ENCODE assay signal across 9 cellular contexts in genomic region chr12:11033959-11034358, GRCh38. TPM values are rescaled to one million over a fixed set of nuclear protein-coding genes. Genes with fewer than 3 reads are reported as not detected.
A peak's percentile ranks its signal among the peaks of the same experiment; 100 is the strongest.
DNase-seq lines count a peak whose midpoint lies in the region; ATAC-seq, FAIRE-seq and TF ChIP-seq lines count a peak whose summit lies in the region.
"Not testable (repeated sequence)": the region's sequence is repeated elsewhere in the genome, so short reads cannot be mapped to it uniquely, and the experiment has no call there.
"Had no signal": no experiment of that assay in that cellular context is flagged by ENCODE, and none has a peak within 500 bp of the region (broad histone marks: within the 10 kb centered on the region; RNA-seq: fewer than 3 reads in every experiment).

No MANE protein-coding gene starts in this region.

- FAIRE-seq in GM12878 (lab: Jason Lieb, UNC), result not testable (repeated sequence)

- CTCF ChIA-PET in GM12878 (lab: Yijun Ruan, JAX), result not testable (repeated sequence)

- H3K9me3 Mint-ChIP-seq in stimulated activated naive CD8-positive, alpha-beta T cell treated with anti-CD3 and anti-CD28 coated beads, Interleukin-15, amount 100 ng/mL, for 72 hours, result not testable (repeated sequence)

- POLR2A ChIA-PET in GM12878 (lab: Charles Lee), result not testable (repeated sequence)

- SMC1A ChIA-PET in GM12878 (lab: Charles Lee; ENCODE audit: uncharacterized antibody, unreplicated experiment), result not testable (repeated sequence)

- H3K4me1 Mint-ChIP-seq in stimulated activated naive CD8-positive, alpha-beta T cell treated with anti-CD3 and anti-CD28 coated beads, Interleukin-15, amount 100 ng/mL, for 72 hours, result not testable (repeated sequence)

- H3K4me2 ChIP-seq in GM12878 (ENCODE audit: control insufficient read depth, insufficient read depth), result not testable (repeated sequence)

- H3K9ac ChIP-seq in GM12878 (ENCODE audit: control insufficient read depth, insufficient read depth, low read length), result not testable (repeated sequence)

- not testable (repeated sequence) for H3K4me1 ChIP-seq in GM12878 (ENCODE audit: control insufficient read depth, insufficient read depth, low read length)

- not testable (repeated sequence) for DNase-seq in GM12878 (ENCODE audit: low read depth, low spot score); stimulated activated naive CD8-positive, alpha-beta T cell treated with anti-CD3 and anti-CD28 coated beads, Interleukin-15, amount 100 ng/mL, for 72 hours

- not testable (repeated sequence) for H3K36me3 ChIP-seq in GM12878 (ENCODE audit: control insufficient read depth in 2 of 2, insufficient read depth in 2 of 2, low read length in 1 of 2)

- H3K27me3 Mint-ChIP-seq in stimulated activated naive CD8-positive, alpha-beta T cell treated with anti-CD3 and anti-CD28 coated beads, Interleukin-15, amount 100 ng/mL, for 72 hours, result not testable (repeated sequence)

- not testable (repeated sequence) for H4K20me1 ChIP-seq in GM12878 (ENCODE audit: control insufficient read depth, insufficient read depth)

- intact Hi-C loops in GM12878 (cut with micrococcal nuclease; ENCODE audit: unreplicated experiment), result not testable (repeated sequence)

- TF ChIP-seq EP300 in GM12878 (IDR thresholded peaks at IDR 0.05; ENCODE audit: borderline replicate concordance in 1 of 2, control insufficient read depth in 1 of 2, low read depth in 2 of 2, low read length in 2 of 2), result not testable (repeated sequence)

- WGBS in GM12878 (ENCODE audit: insufficient coverage, insufficient replicate concordance, low lambda C conversion rate, missing lambda C conversion rate), result 100% methylated on average over 1 of the region's 3 CpGs

- H3K4me3 Mint-ChIP-seq in stimulated activated naive CD8-positive, alpha-beta T cell treated with anti-CD3 and anti-CD28 coated beads, Interleukin-15, amount 100 ng/mL, for 72 hours, result not testable (repeated sequence)

- not testable (repeated sequence) for H2AFZ ChIP-seq in GM12878 (ENCODE audit: control insufficient read depth, low read depth, low read length)

- H3K27me3 ChIP-seq in GM12878 (replicated peaks in 1 of 2; ENCODE audit: control insufficient read depth in 2 of 2, insufficient read depth in 2 of 2, low read length in 1 of 2), result not testable (repeated sequence)

- BruUV-seq in GM12878 (replicated peaks; lab: Mats Ljungman, UMichigan), result not testable (repeated sequence)

- not testable (repeated sequence) for H3K27ac Mint-ChIP-seq in stimulated activated naive CD8-positive, alpha-beta T cell treated with anti-CD3 and anti-CD28 coated beads, Interleukin-15, amount 100 ng/mL, for 72 hours

- not testable (repeated sequence) for H3K79me2 ChIP-seq in GM12878 (ENCODE audit: control insufficient read depth, insufficient read depth, low read length)

- peak; percentile 79 for ATAC-seq in GM18508 (IDR thresholded peaks at IDR 0.05; ENCODE audit: insufficient read depth, unreplicated experiment)
- peak; percentile 72 for ATAC-seq in GM21737 (IDR thresholded peaks at IDR 0.05; ENCODE audit: unreplicated experiment)
- peak; percentile 51 for ATAC-seq in HG02973 (IDR thresholded peaks at IDR 0.05; ENCODE audit: unreplicated experiment)
- ATAC-seq in HG03354 (IDR thresholded peaks at IDR 0.05; ENCODE audit: poor library complexity, severe bottlenecking, unreplicated experiment), result peak; percentile 68
- ATAC-seq in activated CD4-positive, CD25-positive, alpha-beta regulatory T cell treated with anti-CD3 and anti-CD28 coated beads, Interleukin-2, amount 50 U/mL, for 24 hours, result peak; percentile 41 to 60
- ATAC-seq in GM12878, result peak; percentile 56
- peak; percentile 63 for ATAC-seq in stimulated activated naive CD8-positive, alpha-beta T cell treated with anti-CD3 and anti-CD28 coated beads, Interleukin-15, amount 100 ng/mL, for 72 hours

- TF ChIP-seq CTCF in GM12878 (IDR thresholded peaks at IDR 0.05 in 2 of 3, conservative IDR thresholded peaks at IDR 0.05 in 1 of 3; ENCODE audit: control insufficient read depth in 2 of 3, extremely low read depth in 1 of 3, insufficient read depth in 1 of 3, low read depth in 3 of 3, low read length in 3 of 3), result not testable (repeated sequence)

- in situ Hi-C loops in GM12878 (cut with MboI), result not testable (repeated sequence)

- not testable (repeated sequence) for TF ChIP-seq POLR2A in GM12878 (IDR thresholded peaks at IDR 0.05; ENCODE audit: low read depth, low read length)

- not testable (repeated sequence) for H3K27ac ChIP-seq in GM12878 (ENCODE audit: control insufficient read depth, insufficient read depth)

- not testable (repeated sequence) for TF ChIP-seq RAD21 in GM12878 (IDR thresholded peaks at IDR 0.05; ENCODE audit: insufficient read depth, low read depth, low read length)

- not testable (repeated sequence) for H3K9me3 ChIP-seq in GM12878 (replicated peaks; ENCODE audit: control insufficient read depth, insufficient read depth, low read length)

- H3K4me3 ChIP-seq in GM12878, result not testable (repeated sequence)

- RAD21 ChIA-PET in GM12878 (lab: Charles Lee; ENCODE audit: unreplicated experiment), result not testable (repeated sequence)

RNA-seq across cellular contexts. Expression of gene TAS2R31, which starts 2.8 kb away (rescaled TPM):
- 125 and 128 TPM in 2 replicates for total RNA-seq in GM12878 (2013; cell fraction: nucleolus; rRNA removed)
- total RNA-seq in GM12878 (2014; rRNA removed) (3.4 and 6.2 TPM in 2 replicates), GM12878 (2014; rRNA removed; fragmentation: Illumina TruSeq; extraction: Trizol) (4.9 and 6.9 TPM in 2 replicates), GM12878 (2021) (2.7 and 2.9 TPM in 2 replicates)
- not detected for polyA plus RNA-seq in GM12878 (2011; ENCODE audit: low read depth)
- polyA plus RNA-seq in GM12878 (2011; rRNA removed) (1.2 and 2.7 TPM in 2 replicates), GM12878 (2014; fragmentation: Illumina TruSeq; extraction: Trizol) (0.84 TPM in 1 of 2 replicates, not detected in the other), GM12878 (2014; fragmentation: Nextera tagmentation; extraction: Ambion mirVana) (under 1 TPM; 0.09 to 0.71 TPM), GM12878 (2014; rRNA removed) (0.40 and 0.46 TPM in 2 replicates), GM12878 (2016; fragmentation: Nextera tagmentation; extraction: Ambion mirVana) (under 1 TPM; 0.33 to 0.68 TPM)
- 0.25 and 0.30 TPM in 2 replicates for polyA plus RNA-seq in GM12878 (2011; cell fraction: cytosol; rRNA removed)
- polyA plus RNA-seq in GM12878 (2011; cell fraction: nucleus; rRNA removed), result 3.6 and 4.1 TPM in 2 replicates
- 0.26 and 0.67 TPM in 2 replicates for polyA plus RNA-seq in GM12878 (2012)
- 18.7 and 25.5 TPM in 2 replicates for polyA minus RNA-seq in GM12878 (2011; rRNA and poly(A)+ RNA removed)
- polyA minus RNA-seq in GM12878 (2011; cell fraction: cytosol; rRNA and poly(A)+ RNA removed), result not detected in 2 replicates
- 52.7 and 80.4 TPM in 2 replicates for polyA minus RNA-seq in GM12878 (2011; cell fraction: nucleus; rRNA and poly(A)+ RNA removed)

RNA-seq across cellular contexts. Expression of gene TAS2R19, which starts 11.5 kb away (rescaled TPM):
- total RNA-seq in GM12878 (2013; cell fraction: nucleolus; rRNA removed), result 165 and 171 TPM in 2 replicates
- total RNA-seq in GM12878 (2014; rRNA removed) (5.2 and 8.0 TPM in 2 replicates), GM12878 (2014; rRNA removed; fragmentation: Illumina TruSeq; extraction: Trizol) (6.9 and 8.3 TPM in 2 replicates), GM12878 (2021) (1.4 and 2.7 TPM in 2 replicates)
- not detected for polyA plus RNA-seq in GM12878 (2011; ENCODE audit: low read depth)
- polyA plus RNA-seq in GM12878 (2011; rRNA removed) (1.6 and 1.7 TPM in 2 replicates), GM12878 (2014; fragmentation: Illumina TruSeq; extraction: Trizol) (0.46 and 0.48 TPM in 2 replicates), GM12878 (2014; fragmentation: Nextera tagmentation; extraction: Ambion mirVana) (under 1 TPM; 0.16 to 0.18 TPM), GM12878 (2014; rRNA removed) (0.10 and 0.32 TPM in 2 replicates), GM12878 (2016; fragmentation: Nextera tagmentation; extraction: Ambion mirVana) (under 1 TPM in 1 of 2 experiments, not detected in 1; 0.20 TPM)
- 0.07 and 0.10 TPM in 2 replicates for polyA plus RNA-seq in GM12878 (2011; cell fraction: cytosol; rRNA removed)
- 5.8 and 6.1 TPM in 2 replicates for polyA plus RNA-seq in GM12878 (2011; cell fraction: nucleus; rRNA removed)
- polyA plus RNA-seq in GM12878 (2012), result 0.32 and 0.53 TPM in 2 replicates
- 42.5 and 44.3 TPM in 2 replicates for polyA minus RNA-seq in GM12878 (2011; rRNA and poly(A)+ RNA removed)
- 1.6 TPM in 1 of 2 replicates, not detected in the other for polyA minus RNA-seq in GM12878 (2011; cell fraction: cytosol; rRNA and poly(A)+ RNA removed)
- polyA minus RNA-seq in GM12878 (2011; cell fraction: nucleus; rRNA and poly(A)+ RNA removed), result 85.0 and 128 TPM in 2 replicates
- total RNA-seq: PC-3 had no signal

RNA-seq across cellular contexts. Expression of gene TAS2R46, which starts 28.1 kb away (rescaled TPM):
- 89.4 and 102 TPM in 2 replicates for total RNA-seq in GM12878 (2013; cell fraction: nucleolus; rRNA removed)
- 2.5 and 3.8 TPM in 2 replicates for total RNA-seq in GM12878 (2014; rRNA removed)
- total RNA-seq in GM12878 (2014; rRNA removed; fragmentation: Illumina TruSeq; extraction: Trizol), result 2.8 and 3.8 TPM in 2 replicates
- total RNA-seq in GM12878 (2021), result 1.3 TPM in 2 replicates
- polyA plus RNA-seq in GM12878 (2011; ENCODE audit: low read depth), result not detected
- polyA plus RNA-seq in GM12878 (2011; rRNA removed), result 0.31 and 0.48 TPM in 2 replicates
- not detected in 2 replicates for polyA plus RNA-seq in GM12878 (2011; cell fraction: cytosol; rRNA removed)
- 1.9 and 2.3 TPM in 2 replicates for polyA plus RNA-seq in GM12878 (2011; cell fraction: nucleus; rRNA removed)
- polyA plus RNA-seq in GM12878 (2012), result not detected in 2 replicates
- 0.07 TPM in 1 of 2 replicates, not detected in the other for polyA plus RNA-seq in GM12878 (2014; fragmentation: Illumina TruSeq; extraction: Trizol)
- polyA plus RNA-seq in GM12878 (2014; fragmentation: Nextera tagmentation; extraction: Ambion mirVana), result not detected
- polyA plus RNA-seq in GM12878 (2014; rRNA removed), result 0.23 TPM in 1 of 2 replicates, not detected in the other
- under 1 TPM; 0.44 to 0.66 TPM for polyA plus RNA-seq in GM12878 (2016; fragmentation: Nextera tagmentation; extraction: Ambion mirVana)
- polyA minus RNA-seq in GM12878 (2011; rRNA and poly(A)+ RNA removed), result 20.2 and 25.5 TPM in 2 replicates
- polyA minus RNA-seq in GM12878 (2011; cell fraction: cytosol; rRNA and poly(A)+ RNA removed), result not detected in 2 replicates
- polyA minus RNA-seq in GM12878 (2011; cell fraction: nucleus; rRNA and poly(A)+ RNA removed), result 43.6 and 55.7 TPM in 2 replicates
- total RNA-seq: H1 had no signal

RNA-seq across cellular contexts. Expression of gene TAS2R20, which starts 35.9 kb away (rescaled TPM):
- total RNA-seq in GM12878 (2013; cell fraction: nucleolus; rRNA removed), result 90.4 and 92.2 TPM in 2 replicates
- 3.9 and 4.6 TPM in 2 replicates for total RNA-seq in GM12878 (2014; rRNA removed)
- total RNA-seq in GM12878 (2014; rRNA removed; fragmentation: Illumina TruSeq; extraction: Trizol), result 3.4 and 4.1 TPM in 2 replicates
- 1.2 and 1.9 TPM in 2 replicates for total RNA-seq in GM12878 (2021)
- 0.33 TPM for polyA plus RNA-seq in GM12878 (2011; ENCODE audit: low read depth)
- 1.8 and 2.5 TPM in 2 replicates for polyA plus RNA-seq in GM12878 (2011; rRNA removed)
- 0.07 and 0.10 TPM in 2 replicates for polyA plus RNA-seq in GM12878 (2011; cell fraction: cytosol; rRNA removed)
- 7.0 and 7.8 TPM in 2 replicates for polyA plus RNA-seq in GM12878 (2011; cell fraction: nucleus; rRNA removed)
- polyA plus RNA-seq in GM12878 (2012), result 0.45 and 0.62 TPM in 2 replicates
- 0.78 and 1.4 TPM in 2 replicates for polyA plus RNA-seq in GM12878 (2014; fragmentation: Illumina TruSeq; extraction: Trizol)
- polyA plus RNA-seq in GM12878 (2014; fragmentation: Nextera tagmentation; extraction: Ambion mirVana), result under 1 TPM; 0.07 to 0.19 TPM
- 0.53 and 1.2 TPM in 2 replicates for polyA plus RNA-seq in GM12878 (2014; rRNA removed)
- under 1 TPM; 0.09 to 0.23 TPM for polyA plus RNA-seq in GM12878 (2016; fragmentation: Nextera tagmentation; extraction: Ambion mirVana)
- polyA minus RNA-seq in GM12878 (2011; rRNA and poly(A)+ RNA removed), result 16.2 and 17.2 TPM in 2 replicates
- not detected in 2 replicates for polyA minus RNA-seq in GM12878 (2011; cell fraction: cytosol; rRNA and poly(A)+ RNA removed)
- polyA minus RNA-seq in GM12878 (2011; cell fraction: nucleus; rRNA and poly(A)+ RNA removed), result 38.0 and 47.2 TPM in 2 replicates

RNA-seq across cellular contexts. Expression of gene TAS2R50, which starts 47.2 kb away (rescaled TPM):
- total RNA-seq in GM12878 (2013; cell fraction: nucleolus; rRNA removed), result 87.4 and 92.9 TPM in 2 replicates
- total RNA-seq in GM12878 (2014; rRNA removed), result 3.2 and 3.4 TPM in 2 replicates
- total RNA-seq in GM12878 (2014; rRNA removed; fragmentation: Illumina TruSeq; extraction: Trizol), result 2.8 and 3.1 TPM in 2 replicates
- total RNA-seq in GM12878 (2021), result 0.74 and 1.6 TPM in 2 replicates
- polyA plus RNA-seq in GM12878 (2011; ENCODE audit: low read depth), result not detected
- 0.69 and 0.78 TPM in 2 replicates for polyA plus RNA-seq in GM12878 (2011; rRNA removed)
- not detected in 2 replicates for polyA plus RNA-seq in GM12878 (2011; cell fraction: cytosol; rRNA removed)
- polyA plus RNA-seq in GM12878 (2011; cell fraction: nucleus; rRNA removed), result 2.1 and 2.5 TPM in 2 replicates
- polyA plus RNA-seq in GM12878 (2012), result 0.11 TPM in 1 of 2 replicates, not detected in the other
- not detected in 2 replicates for polyA plus RNA-seq in GM12878 (2014; fragmentation: Illumina TruSeq; extraction: Trizol)
- polyA plus RNA-seq in GM12878 (2014; fragmentation: Nextera tagmentation; extraction: Ambion mirVana), result not detected
- polyA plus RNA-seq in GM12878 (2014; rRNA removed), result 0.13 TPM in 1 of 2 replicates, not detected in the other
- under 1 TPM in 1 of 2 experiments, not detected in 1; 0.33 TPM for polyA plus RNA-seq in GM12878 (2016; fragmentation: Nextera tagmentation; extraction: Ambion mirVana)
- polyA minus RNA-seq in GM12878 (2011; rRNA and poly(A)+ RNA removed), result 18.9 and 20.8 TPM in 2 replicates
- not detected in 2 replicates for polyA minus RNA-seq in GM12878 (2011; cell fraction: cytosol; rRNA and poly(A)+ RNA removed)
- polyA minus RNA-seq in GM12878 (2011; cell fraction: nucleus; rRNA and poly(A)+ RNA removed), result 35.7 and 57.3 TPM in 2 replicates
